Comparison of ENCODE assay signal across 8 cellular contexts in the genomic region with DNA sequence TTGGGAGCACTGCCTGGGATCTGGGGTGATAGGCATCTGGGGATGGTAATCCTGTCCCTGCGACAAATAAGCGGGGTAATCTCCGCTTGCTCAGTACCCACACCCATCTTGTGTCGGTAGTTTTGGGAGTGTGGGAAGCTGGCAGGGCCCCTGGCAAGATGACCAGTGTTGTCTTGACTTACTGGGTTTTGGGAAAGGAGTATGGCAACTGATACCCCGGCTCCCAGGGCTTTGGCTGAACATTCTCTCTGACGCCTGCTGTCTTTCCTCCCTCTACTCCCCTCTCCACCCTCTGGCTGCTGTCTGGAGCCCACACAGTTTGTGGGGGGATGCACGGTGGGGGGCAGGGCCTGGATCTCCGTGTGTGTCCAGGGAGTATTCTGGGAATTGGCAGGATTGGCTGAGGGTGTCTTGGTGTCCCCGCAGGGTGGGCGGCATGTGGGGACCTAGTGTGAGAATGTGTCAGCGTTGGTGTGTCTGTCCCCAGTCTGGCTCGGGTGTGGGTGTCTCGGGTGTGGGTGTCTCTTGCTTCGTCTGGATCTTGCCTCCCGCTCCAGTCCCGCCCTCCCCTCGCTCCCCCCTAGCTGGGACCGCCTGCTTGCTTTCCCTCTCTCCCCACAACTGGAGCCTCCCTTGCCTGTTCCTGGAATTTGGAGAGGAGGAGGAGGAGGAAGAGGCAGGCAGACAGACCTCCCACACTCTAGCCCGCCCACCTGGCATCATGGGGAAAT. TPM values are rescaled to one million over a fixed set of nuclear protein-coding genes. Genes with fewer than 3 reads are reported as not detected.
DNase-seq lines count a peak whose midpoint lies in the region; ATAC-seq, FAIRE-seq and TF ChIP-seq lines count a peak whose summit lies in the region.

No MANE protein-coding gene starts in this region.

- no peak for TF ChIP-seq CTCF in kidney (IDR thresholded peaks at IDR 0.05; ENCODE audit: borderline replicate concordance, extremely low read depth, insufficient read depth)
- TF ChIP-seq CTCF in stomach (IDR thresholded peaks at IDR 0.05): no peak

- peak overlapping the region in 1 of 2 donors; percentile 68 for H3K9ac ChIP-seq in kidney (ENCODE audit: low read length in 2 of 2)

- CTCF ChIA-PET in activated CD4-positive, alpha-beta T cell treated with anti-CD3 and anti-CD28 coated beads for 36 hours (lab: Charles Lee): interaction anchor here (0.6 to 2.6 kb wide), 4 partner anchors 16 to 241 kb away, joined by 3 to 11 read pairs (median 4); no protein-coding TSS in a partner anchor

- H3K4me3 ChIP-seq in kidney (ENCODE audit: low read length in 2 of 2) (peak overlapping the region in 1 of 2 donors; percentile 79), stomach (peak overlapping the region; percentile 34 to 96 (median 87))

- POLR2A ChIA-PET in activated CD4-positive, alpha-beta T cell treated with anti-CD3 and anti-CD28 coated beads for 36 hours (lab: Charles Lee): interaction anchor here (0.6 kb wide), 1 partner anchor 328 kb away, joined by 3 read pairs; no protein-coding TSS in a partner anchor

- H3K4me1 ChIP-seq in kidney (ENCODE audit: control insufficient read depth in 1 of 2, insufficient read depth in 1 of 2, low read depth in 1 of 2, low read length in 2 of 2): peaks cover 61 to 72% of the 10 kb centered on the region in 2 donors
- peaks cover 93 to 96% (median 94%) of the 10 kb centered on the region in 4 donors for H3K4me1 ChIP-seq in stomach

- DNase-seq in activated CD4-positive, alpha-beta T cell treated with anti-CD3 and anti-CD28 coated beads for 36 hours: peak; percentile 47
- no peak for DNase-seq in activated CD4-positive, alpha-beta T cell treated with anti-CD3 and anti-CD28 coated beads for 48 hours
- peak; percentile 47 for DNase-seq in activated gamma-delta T cell treated with Interleukin-2 at 50 U/mL for 16 hours
- DNase-seq in kidney: peak; percentile 89
- DNase-seq in stomach: no peak
- DNase-seq in kidney glomerular epithelial cell (lab: John Stamatoyannopoulos, UW): no peak

- H3K9me3 ChIP-seq in kidney (ENCODE audit: control insufficient read depth in 1 of 2, low read length in 2 of 2): no peaks in the 10 kb centered on the region
- H3K9me3 ChIP-seq in stomach: no peaks in the 10 kb centered on the region

- intact Hi-C loops in activated CD4-positive, alpha-beta T cell treated with anti-CD3 and anti-CD28 coated beads for 36 hours (cut with DNase I, micrococcal nuclease): loop anchor here (5.0 to 10.0 kb wide), 2 partner anchors 221 to 546 kb away; no protein-coding TSS in a partner anchor
- intact Hi-C loops in kidney (cut with DNase I) (no loop called here), stomach (cut with DNase I; ENCODE audit: low total_unique reads) (no loop called here)

- H3K27ac ChIP-seq in kidney (ENCODE audit: low read depth in 2 of 2, low read length in 2 of 2) (peak overlapping the region; percentile 94 to 95), stomach (peak overlapping the region; percentile 70 to 98 (median 93))

- FAIRE-seq in kidney (lab: Jason Lieb, UNC): no peak

- H3K27ac Mint-ChIP-seq in activated CD4-positive, alpha-beta T cell treated with anti-CD3 and anti-CD28 coated beads for 36 hours: peak overlapping the region; percentile 91

- H3K4me1 Mint-ChIP-seq in activated CD4-positive, alpha-beta T cell treated with anti-CD3 and anti-CD28 coated beads for 36 hours: peaks cover 79% of the 10 kb centered on the region

- WGBS in stomach, 5 donors: 26 to 47% (median 39%) methylated on average over 19 of the region's 19 CpGs

- H3K27me3 Mint-ChIP-seq in activated CD4-positive, alpha-beta T cell treated with anti-CD3 and anti-CD28 coated beads for 36 hours: no peaks in the 10 kb centered on the region

- H3K36me3 Mint-ChIP-seq in activated CD4-positive, alpha-beta T cell treated with anti-CD3 and anti-CD28 coated beads for 36 hours (ENCODE audit: low read depth): peaks cover 3% of the 10 kb centered on the region

- ATAC-seq in activated CD4-positive, alpha-beta T cell treated with anti-CD3 and anti-CD28 coated beads for 36 hours: no peak
- ATAC-seq in GM19035 (IDR thresholded peaks at IDR 0.05; ENCODE audit: unreplicated experiment): no peak
- ATAC-seq in GM21515 (IDR thresholded peaks at IDR 0.05; ENCODE audit: unreplicated experiment): no peak

- no peak for TF ChIP-seq POLR2A in stomach (IDR thresholded peaks at IDR 0.05)

- no peaks in the 10 kb centered on the region for H3K27me3 ChIP-seq in stomach

- H3K36me3 ChIP-seq in kidney (ENCODE audit: control insufficient read depth in 1 of 2, insufficient read depth in 2 of 2, low read length in 2 of 2) (no peaks in the 10 kb centered on the region), stomach (no peaks in the 10 kb centered on the region)

- TF ChIP-seq EP300 in stomach (IDR thresholded peaks at IDR 0.05): no peak

- no peaks in the 10 kb centered on the region for H3K9me3 Mint-ChIP-seq in activated CD4-positive, alpha-beta T cell treated with anti-CD3 and anti-CD28 coated beads for 36 hours (ENCODE audit: low read depth)

- H3K4me3 Mint-ChIP-seq in activated CD4-positive, alpha-beta T cell treated with anti-CD3 and anti-CD28 coated beads for 36 hours: peak overlapping the region; percentile 85

RNA-seq across cellular contexts. Expression of a gene that starts 12.0 kb away (rescaled TPM):
- total RNA-seq in activated CD4-positive, alpha-beta T cell treated with anti-CD3 and anti-CD28 coated beads for 36 hours: 10 to 100 TPM; 29.8 to 40.2 TPM
- total RNA-seq in kidney (45.7 TPM), stomach (10 to 100 TPM; 14.3 to 40.8 (median 24.6) TPM)
- polyA plus RNA-seq in kidney (ENCODE audit: insufficient read depth, low read depth, low replicate concordance) (22.5 TPM), stomach (10 to 100 TPM; 11.2 to 20.0 (median 17.1) TPM)

RNA-seq across cellular contexts. Expression of a gene that starts 33.3 kb away (rescaled TPM):
- total RNA-seq in activated CD4-positive, alpha-beta T cell treated with anti-CD3 and anti-CD28 coated beads for 36 hours: 100 to 1,000 TPM; 105 to 171 TPM
- total RNA-seq in kidney (1.7 TPM), stomach (1 to 10 TPM in 4 of 5 donors, not detected in 1; 1.4 to 9.8 (median 4.5) TPM)
- polyA plus RNA-seq in kidney (ENCODE audit: insufficient read depth, low read depth, low replicate concordance) (0.49 TPM), stomach (1 to 10 TPM; 1.1 to 4.0 (median 3.1) TPM)

RNA-seq across cellular contexts. Expression of a gene that starts 43.6 kb away (rescaled TPM):
- total RNA-seq in activated CD4-positive, alpha-beta T cell treated with anti-CD3 and anti-CD28 coated beads for 36 hours: not detected
- 2.6 TPM for total RNA-seq in kidney
- not detected for polyA plus RNA-seq in kidney (ENCODE audit: insufficient read depth, low read depth, low replicate concordance)
- 1 to 10 TPM in 1 of 5 donors, under 1 TPM in 1, not detected in 3; 0.55 to 1.2 TPM for total RNA-seq in stomach
- not detected for polyA plus RNA-seq in stomach

Comparison
In these comparisons a context has a peak if more than half of its experiments do, and no peak if none do; other contexts are left out.
1. DNase-seq: peak in activated CD4-positive, alpha-beta T cell treated with anti-CD3 and anti-CD28 coated beads for 36 hours (single experiment), activated gamma-delta T cell treated with Interleukin-2 at 50 U/mL for 16 hours (single experiment) and kidney (single experiment); none in activated CD4-positive, alpha-beta T cell treated with anti-CD3 and anti-CD28 coated beads for 48 hours (single experiment), stomach (single experiment) and kidney glomerular epithelial cell (single experiment).
2. RNA of a gene that starts 33.3 kb away (total RNA-seq): 105 to 171 TPM in activated CD4-positive, alpha-beta T cell treated with anti-CD3 and anti-CD28 coated beads for 36 hours; 1.4 to 9.8 TPM in stomach and 1.7 TPM in kidney (single experiment); every median in the first group is over 4 times any median in the second.
3. intact Hi-C loops: an anchor here in activated CD4-positive, alpha-beta T cell treated with anti-CD3 and anti-CD28 coated beads for 36 hours (5.0 to 10.0 kb wide); none called in kidney and stomach.